10 cellular contexts compared by ENCODE assay signal in the genomic region with DNA sequence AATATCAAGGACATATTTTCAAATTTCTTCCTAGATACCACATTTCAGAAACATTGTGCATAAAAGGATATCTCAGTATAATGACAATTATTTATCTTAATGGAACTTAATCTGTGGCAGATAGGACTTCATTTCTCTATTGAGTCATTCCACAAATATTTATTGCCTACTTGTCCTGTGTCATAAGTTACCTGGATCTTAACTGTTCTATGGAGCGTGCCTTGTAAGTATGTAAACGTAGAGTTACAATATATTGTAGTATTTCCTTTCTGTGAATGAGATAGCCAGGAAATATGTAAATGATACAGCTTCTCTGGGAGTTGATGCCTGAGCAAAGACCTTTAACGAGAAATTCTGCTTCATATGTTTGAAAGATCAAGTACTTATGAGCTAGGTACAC. TPM values are rescaled to one million over a fixed set of nuclear protein-coding genes. Genes with fewer than 3 reads are reported as not detected.
DNase-seq lines count a peak whose midpoint lies in the region; ATAC-seq and TF ChIP-seq lines count a peak whose summit lies in the region.
"Had no signal": no experiment of that assay in that cellular context is flagged by ENCODE, and none has a peak within 500 bp of the region (broad histone marks: within the 10 kb centered on the region; RNA-seq: fewer than 3 reads in every experiment).

No MANE protein-coding gene starts in this region.

- intact Hi-C loops in dorsolateral prefrontal cortex (cut with DNase I) = loop anchor here (5.0 to 10.0 kb wide), 6 partner anchors 57 to 290 kb away; a partner anchor contains a TSS

- H3K79me2 ChIP-seq in KMS-11 (ENCODE audit: insufficient read depth, low read depth) = peaks cover 61% of the 10 kb centered on the region

- H3K4me1 ChIP-seq in KMS-11 (ENCODE audit: low read depth, poor library complexity, severe bottlenecking) = peaks cover 45% of the 10 kb centered on the region
- peaks cover 15% of the 10 kb centered on the region for H3K4me1 ChIP-seq in neuron (ENCODE audit: insufficient read depth, low read length)

- DNase-seq in DMS53 treated with DMSO at 0.1 percent for 48 hours (lab: John Stamatoyannopoulos, UW; ENCODE audit: unreplicated experiment) (peak; percentile 21), dorsolateral prefrontal cortex (no peak), putamen (ENCODE audit: low spot score) (no peak), COLO829 (ENCODE audit: low spot score) (no peak), NCI-H1092 treated with DMSO at 0.1 percent for 48 hours (lab: John Stamatoyannopoulos, UW) (no peak)
- DNase-seq: midbrain, NCI-H1436 treated with DMSO at 0.1 percent for 48 hours had no signal

- peaks cover 23% of the 10 kb centered on the region for H4K20me1 ChIP-seq in KMS-11 (ENCODE audit: insufficient read depth)

- H3K27ac ChIP-seq in KMS-11 (no peak overlapping the region), dorsolateral prefrontal cortex (peak overlapping the region in 1 of 59 donors; percentile 2)

- no peak overlapping the region for H3K4me3 ChIP-seq in KMS-11 (IDR thresholded peaks at IDR 0.05; ENCODE audit: insufficient read depth, low read depth, low read length)
- H3K4me3 ChIP-seq in dorsolateral prefrontal cortex = peak overlapping the region in 42 of 59 donors; percentile 1 to 95 (median 86)
- H3K4me3 ChIP-seq in neuron (ENCODE audit: low read length) = peak overlapping the region; percentile 100

- H3K27me3 ChIP-seq in KMS-11 (ENCODE audit: insufficient read depth, low read depth) = no peaks in the 10 kb centered on the region
- H3K27me3 ChIP-seq in dorsolateral prefrontal cortex = no peaks in the 10 kb centered on the region
- no peaks in the 10 kb centered on the region for H3K27me3 ChIP-seq in neuron (ENCODE audit: insufficient read depth, low read length)

- H3K36me3 ChIP-seq in KMS-11 (ENCODE audit: insufficient read depth) (no peaks in the 10 kb centered on the region), neuron (ENCODE audit: insufficient read depth, low read length) (no peaks in the 10 kb centered on the region)

- ATAC-seq in HG02763 (IDR thresholded peaks at IDR 0.05; ENCODE audit: unreplicated experiment) = no peak

- no peak overlapping the region for H3K9ac ChIP-seq in KMS-11

- H3K4me2 ChIP-seq in KMS-11 = peak overlapping the region; percentile 74; the same call in 1 of the 2 replicates

- H2AFZ ChIP-seq in KMS-11 (ENCODE audit: low read depth) = no peak overlapping the region
- no peak overlapping the region for H2AFZ ChIP-seq in neuron (ENCODE audit: low read depth, low read length)

- H3K9me3 ChIP-seq in neuron (ENCODE audit: low read length) = no peaks in the 10 kb centered on the region

- no peak for TF ChIP-seq CTCF in KMS-11 (conservative IDR thresholded peaks at IDR 0.05; ENCODE audit: low read depth, low read length)
- TF ChIP-seq CTCF in dorsolateral prefrontal cortex (IDR thresholded peaks at IDR 0.05 in 54 of 56, conservative IDR thresholded peaks at IDR 0.05 in 2 of 56; ENCODE audit: low read depth in 1 of 56, partially characterized antibody in 56 of 56) = no peak

RNA-seq across cellular contexts. Expression of a gene that starts 2.5 kb away (rescaled TPM):
- total RNA-seq in dorsolateral prefrontal cortex = 100 to 1,000 TPM in 83 of 120 experiments, 10 to 100 TPM in 37; 79.9 to 144 (median 106) TPM
